Comparison of ENCODE assay signal across 20 cellular contexts in genomic region chr5:127922603-127923002, GRCh38.
"Had no signal": no experiment of that assay in that cellular context is flagged by ENCODE, and none has a peak within 500 bp of the region (broad histone marks: within the 10 kb centered on the region; RNA-seq: fewer than 3 reads in every experiment).

No MANE protein-coding gene starts in this region.

- H3K9me3 ChIP-seq: heart left ventricle, mucosa of descending colon, psoas muscle, sigmoid colon, testis, tibial nerve, upper lobe of right lung, vagina had no signal

- H3K4me3 ChIP-seq: heart left ventricle, mucosa of descending colon, psoas muscle, sigmoid colon, skin epidermis, testis, tibial nerve, upper lobe of right lung, vagina had no signal

- H3K36me3 Mint-ChIP-seq: natural killer cell; stimulated activated naive B cell treated with anti-CD40 and anti-IgM and Interleukin-4, amounts not matched to agents 10 μg/mL and 1 μg/mL and 100 μg/mL, for 72 hours had no signal

- H3K27ac Mint-ChIP-seq: natural killer cell; stimulated activated naive B cell treated with anti-CD40 and anti-IgM and Interleukin-4, amounts not matched to agents 10 μg/mL and 1 μg/mL and 100 μg/mL, for 72 hours; stimulated activated naive CD8-positive, alpha-beta T cell treated with anti-CD3 and anti-CD28 coated beads, Interleukin-15, amount 100 ng/mL, for 72 hours had no signal

- DNase-seq: dermis blood vessel endothelial cell; heart left ventricle; hippocampal formation; mucosa of descending colon; natural killer cell; psoas muscle; retina; sigmoid colon; stimulated activated CD4-positive, alpha-beta T cell treated with anti-CD3 and anti-CD28 coated beads, Interleukin-2, amount 100 ng/mL, for 24 hours; stimulated activated CD4-positive, alpha-beta T cell treated with anti-CD3 and anti-CD28 coated beads, Interleukin-4, amount 100 ng/mL, for 4 hours; stimulated activated naive B cell treated with anti-CD40 and anti-IgM and Interleukin-4, amounts not matched to agents 10 μg/mL and 1 μg/mL and 100 μg/mL, for 72 hours; stimulated activated naive CD8-positive, alpha-beta T cell treated with anti-CD3 and anti-CD28 coated beads, Interleukin-15, amount 100 ng/mL, for 72 hours; testis; upper lobe of right lung had no signal

- H3K4me1 Mint-ChIP-seq: stimulated activated naive B cell treated with anti-CD40 and anti-IgM and Interleukin-4, amounts not matched to agents 10 μg/mL and 1 μg/mL and 100 μg/mL, for 72 hours; stimulated activated naive CD8-positive, alpha-beta T cell treated with anti-CD3 and anti-CD28 coated beads, Interleukin-15, amount 100 ng/mL, for 72 hours had no signal

- H3K27ac ChIP-seq: heart left ventricle, parathyroid adenoma, psoas muscle, sigmoid colon, skin epidermis, testis, tibial nerve, upper lobe of right lung, vagina had no signal

- H3K36me3 ChIP-seq: heart left ventricle, sigmoid colon, tibial nerve, upper lobe of right lung, vagina had no signal

- H3K27me3 ChIP-seq: heart left ventricle, sigmoid colon, testis, tibial nerve, upper lobe of right lung, vagina had no signal

- FAIRE-seq: colon had no signal

- H3K9ac ChIP-seq: parathyroid adenoma had no signal

- ATAC-seq: esophagus mucosa; heart left ventricle; mucosa of descending colon; natural killer cell; psoas muscle; stimulated activated naive B cell treated with anti-CD40 and anti-IgM and Interleukin-4, amounts not matched to agents 10 μg/mL and 1 μg/mL and 100 μg/mL, for 72 hours; stimulated activated naive CD8-positive, alpha-beta T cell treated with anti-CD3 and anti-CD28 coated beads, Interleukin-15, amount 100 ng/mL, for 72 hours; upper lobe of right lung had no signal

- H3K4me3 Mint-ChIP-seq: natural killer cell; stimulated activated naive B cell treated with anti-CD40 and anti-IgM and Interleukin-4, amounts not matched to agents 10 μg/mL and 1 μg/mL and 100 μg/mL, for 72 hours; stimulated activated naive CD8-positive, alpha-beta T cell treated with anti-CD3 and anti-CD28 coated beads, Interleukin-15, amount 100 ng/mL, for 72 hours had no signal

- H2AFZ ChIP-seq: parathyroid adenoma had no signal

- H3K4me1 ChIP-seq: heart left ventricle, parathyroid adenoma, psoas muscle, sigmoid colon, testis, tibial nerve, vagina had no signal

- H3K79me2 ChIP-seq: parathyroid adenoma had no signal

- H3K27me3 Mint-ChIP-seq: stimulated activated naive B cell treated with anti-CD40 and anti-IgM and Interleukin-4, amounts not matched to agents 10 μg/mL and 1 μg/mL and 100 μg/mL, for 72 hours; stimulated activated naive CD8-positive, alpha-beta T cell treated with anti-CD3 and anti-CD28 coated beads, Interleukin-15, amount 100 ng/mL, for 72 hours had no signal

- H3K9me3 Mint-ChIP-seq: natural killer cell; stimulated activated naive B cell treated with anti-CD40 and anti-IgM and Interleukin-4, amounts not matched to agents 10 μg/mL and 1 μg/mL and 100 μg/mL, for 72 hours; stimulated activated naive CD8-positive, alpha-beta T cell treated with anti-CD3 and anti-CD28 coated beads, Interleukin-15, amount 100 ng/mL, for 72 hours had no signal
